ENCODE assay signal across 1 cellular context in genomic region chr19:11986754-11987153, GRCh38.
TF ChIP-seq lines count a peak whose summit lies in the region.

No MANE protein-coding gene starts in this region.

TF ChIP-seq in HepG2, 621 proteins besides CTCF, POLR2A, EP300 and RAD21:
- TF ChIP-seq ZBTB39 (CRISPR knock-in tag; IDR thresholded peaks at IDR 0.05) (no peak), ZNF460 (CRISPR knock-in tag; IDR thresholded peaks at IDR 0.05; ENCODE audit: borderline replicate concordance) (peak; percentile 49; the same call in 1 of the 2 replicates), ZKSCAN5 (CRISPR knock-in tag; IDR thresholded peaks at IDR 0.05) (no peak), MAFG (CRISPR knock-in tag; IDR thresholded peaks at IDR 0.05) (no peak), ZNF20 (CRISPR knock-in tag; IDR thresholded peaks at IDR 0.05) (no peak), EHMT2 (IDR thresholded peaks at IDR 0.05; ENCODE audit: borderline replicate concordance, low read depth, low read length) (no peak), JUND (CRISPR knock-in tag; IDR thresholded peaks at IDR 0.05) (no peak), ZNF75D (CRISPR knock-in tag; IDR thresholded peaks at IDR 0.05; ENCODE audit: borderline replicate concordance) (no peak), ZNF512 (CRISPR knock-in tag; IDR thresholded peaks at IDR 0.05) (no peak)
TF ChIP-seq in HepG2: peak in this region for 1.
